In genomic region chr1:45585496-45586075, GRCh38 we compare ENCODE assay signal across 8 cellular contexts. TPM values are rescaled to one million over a fixed set of nuclear protein-coding genes. Genes with fewer than 3 reads are reported as not detected.
A peak's percentile ranks its signal among the peaks of the same experiment; 100 is the strongest.
DNase-seq lines count a peak whose midpoint lies in the region; ATAC-seq, FAIRE-seq and TF ChIP-seq lines count a peak whose summit lies in the region.

No MANE protein-coding gene starts in this region.

- intact Hi-C loops in activated CD4-positive, alpha-beta memory T cell treated with anti-CD3 and anti-CD28 coated beads for 36 hours (cut with micrococcal nuclease) = loop anchor here (1.0 to 10.0 kb wide), 4 partner anchors 63 to 861 kb away; no protein-coding TSS in a partner anchor

- H3K36me3 ChIP-seq in hepatocyte (replicated peaks; ENCODE audit: insufficient read depth, low read depth) = no peaks in the 10 kb centered on the region

- no peak for FAIRE-seq in D721Med (lab: Jason Lieb, UNC)

- H3K27me3 Mint-ChIP-seq in HFFc6 (ENCODE audit: insufficient read depth) = peaks cover 8% of the 10 kb centered on the region
- no peaks in the 10 kb centered on the region for H3K27me3 Mint-ChIP-seq in activated CD4-positive, alpha-beta memory T cell treated with anti-CD3 and anti-CD28 coated beads for 36 hours

- no peaks in the 10 kb centered on the region for H3K27me3 ChIP-seq in hepatocyte

- peak overlapping the region; percentile 79 for H3K4me2 ChIP-seq in hepatocyte

- no peak for ATAC-seq in stimulated activated effector memory CD8-positive, alpha-beta T cell treated with anti-CD3 and anti-CD28 coated beads, Interleukin-12 subunit alpha, Interleukin-12 subunit beta, amount 100 ng/mL, for 72 hours
- ATAC-seq in HG02678 (IDR thresholded peaks at IDR 0.05; ENCODE audit: unreplicated experiment) = no peak

- TF ChIP-seq CTCF in HFFc6 (IDR thresholded peaks at IDR 0.05) (no peak), hepatocyte (IDR thresholded peaks at IDR 0.05; ENCODE audit: poor library complexity) (no peak), D721Med (IDR thresholded peaks at IDR 0.05; ENCODE audit: insufficient read depth, missing control alignments) (no peak)

- DNase-seq in HFFc6 (no peak), hepatocyte (ENCODE audit: low spot score) (no peak), NCI-H226 (no peak), D721Med (ENCODE audit: insufficient read length, low spot score) (no peak)
- no peak for DNase-seq in activated CD4-positive, alpha-beta memory T cell treated with anti-CD3 and anti-CD28 coated beads for 36 hours
- DNase-seq in stimulated activated effector memory CD8-positive, alpha-beta T cell treated with anti-CD3 and anti-CD28 coated beads, Interleukin-12 subunit alpha, Interleukin-12 subunit beta, amount 100 ng/mL, for 72 hours (ENCODE audit: low spot score in 2 of 2) = no peak
- DNase-seq in stimulated activated CD4-positive, alpha-beta T cell treated with anti-CD3 and anti-CD28 coated beads, Interleukin-2, amount 100 ng/mL, for 48 hours = no peak

- H3K27ac Mint-ChIP-seq in HFFc6 = peak overlapping the region; percentile 96
- H3K27ac Mint-ChIP-seq in activated CD4-positive, alpha-beta memory T cell treated with anti-CD3 and anti-CD28 coated beads for 36 hours = peak overlapping the region; percentile 98
- H3K27ac Mint-ChIP-seq in stimulated activated effector memory CD8-positive, alpha-beta T cell treated with anti-CD3 and anti-CD28 coated beads, Interleukin-12 subunit alpha, Interleukin-12 subunit beta, amount 100 ng/mL, for 72 hours = peak overlapping the region; percentile 99

- peak overlapping the region; percentile 81 for H3K4me3 ChIP-seq in hepatocyte

- no peaks in the 10 kb centered on the region for H3K9me3 ChIP-seq in hepatocyte (ENCODE audit: low read depth)

- H3K9me3 Mint-ChIP-seq in HFFc6 = no peaks in the 10 kb centered on the region
- H3K9me3 Mint-ChIP-seq in activated CD4-positive, alpha-beta memory T cell treated with anti-CD3 and anti-CD28 coated beads for 36 hours = no peaks in the 10 kb centered on the region
- no peaks in the 10 kb centered on the region for H3K9me3 Mint-ChIP-seq in stimulated activated effector memory CD8-positive, alpha-beta T cell treated with anti-CD3 and anti-CD28 coated beads, Interleukin-12 subunit alpha, Interleukin-12 subunit beta, amount 100 ng/mL, for 72 hours

- H3K4me3 Mint-ChIP-seq in HFFc6 = peak overlapping the region; percentile 100
- H3K4me3 Mint-ChIP-seq in activated CD4-positive, alpha-beta memory T cell treated with anti-CD3 and anti-CD28 coated beads for 36 hours = peak overlapping the region; percentile 99
- peak overlapping the region; percentile 97 for H3K4me3 Mint-ChIP-seq in stimulated activated effector memory CD8-positive, alpha-beta T cell treated with anti-CD3 and anti-CD28 coated beads, Interleukin-12 subunit alpha, Interleukin-12 subunit beta, amount 100 ng/mL, for 72 hours

- 38% methylated on average over 7 of the region's 7 CpGs for WGBS in hepatocyte (ENCODE audit: low lambda C conversion rate, missing lambda C conversion rate)

- H3K79me2 ChIP-seq in hepatocyte = peaks cover 55% of the 10 kb centered on the region

- H3K4me1 ChIP-seq in hepatocyte (ENCODE audit: insufficient read depth) = peaks cover 14% of the 10 kb centered on the region

- no peaks in the 10 kb centered on the region for H3K36me3 Mint-ChIP-seq in HFFc6 (ENCODE audit: low read depth)
- peaks cover 14% of the 10 kb centered on the region for H3K36me3 Mint-ChIP-seq in activated CD4-positive, alpha-beta memory T cell treated with anti-CD3 and anti-CD28 coated beads for 36 hours
- H3K36me3 Mint-ChIP-seq in stimulated activated effector memory CD8-positive, alpha-beta T cell treated with anti-CD3 and anti-CD28 coated beads, Interleukin-12 subunit alpha, Interleukin-12 subunit beta, amount 100 ng/mL, for 72 hours = peaks cover 70% of the 10 kb centered on the region

- CTCF ChIA-PET in activated CD4-positive, alpha-beta memory T cell treated with anti-CD3 and anti-CD28 coated beads for 36 hours (lab: Charles Lee) = interaction anchor here (0.8 to 2.2 kb wide), 6 partner anchors 16 to 245 kb away, joined by 3 to 9 read pairs (median 4); partner anchors contain the start of genes CCDC163, MUTYH and TOE1

- H4K20me1 ChIP-seq in hepatocyte (ENCODE audit: insufficient read depth, poor library complexity, severe bottlenecking) = peaks cover 32% of the 10 kb centered on the region

- POLR2A ChIA-PET in activated CD4-positive, alpha-beta memory T cell treated with anti-CD3 and anti-CD28 coated beads for 36 hours (lab: Charles Lee) = interaction anchor here (0.7 to 5.1 kb wide), 8 partner anchors 17 to 245 kb away, joined by 3 to 32 read pairs (median 10); partner anchors contain the start of genes AKR1A1, CCDC163, GPBP1L1 and MMACHC

- peaks cover 28% of the 10 kb centered on the region for H3K4me1 Mint-ChIP-seq in HFFc6 (ENCODE audit: low read depth)
- H3K4me1 Mint-ChIP-seq in activated CD4-positive, alpha-beta memory T cell treated with anti-CD3 and anti-CD28 coated beads for 36 hours (ENCODE audit: low read depth) = peaks cover 35% of the 10 kb centered on the region
- H3K4me1 Mint-ChIP-seq in stimulated activated effector memory CD8-positive, alpha-beta T cell treated with anti-CD3 and anti-CD28 coated beads, Interleukin-12 subunit alpha, Interleukin-12 subunit beta, amount 100 ng/mL, for 72 hours = peaks cover 48% of the 10 kb centered on the region

- H3K9me2 ChIP-seq in hepatocyte (replicated peaks; ENCODE audit: insufficient read depth) = no peaks in the 10 kb centered on the region

- H3K27ac ChIP-seq in hepatocyte = peak overlapping the region; percentile 80

- H2AFZ ChIP-seq in hepatocyte = no peak overlapping the region

RNA-seq across cellular contexts. Expression of gene NASP, which starts 1.7 kb away (rescaled TPM):
- 10 to 100 TPM; 41.6 to 77.7 (median 72.1) TPM for total RNA-seq in HFFc6 (2021; fragmentation: NEBNext Ultra II Directional; extraction: Animal tissue kit (Norgen Biotek cat#: 25700))
- total RNA-seq in activated CD4-positive, alpha-beta memory T cell treated with anti-CD3 and anti-CD28 coated beads for 36 hours = 100 to 1,000 TPM; 233 to 235 TPM
- 64.3 and 82.6 TPM in 2 replicates for total RNA-seq in hepatocyte
- 68.6 and 83.0 TPM in 2 replicates for polyA plus RNA-seq in hepatocyte

RNA-seq across cellular contexts. Expression of gene AKR1A1, which starts 35.0 kb away (rescaled TPM):
- total RNA-seq in HFFc6 (2021; fragmentation: NEBNext Ultra II Directional; extraction: Animal tissue kit (Norgen Biotek cat#: 25700)) = 100 to 1,000 TPM; 105 to 125 (median 119) TPM
- total RNA-seq in activated CD4-positive, alpha-beta memory T cell treated with anti-CD3 and anti-CD28 coated beads for 36 hours = 100 to 1,000 TPM; 184 TPM
- total RNA-seq in hepatocyte = 174 and 186 TPM in 2 replicates
- 235 and 271 TPM in 2 replicates for polyA plus RNA-seq in hepatocyte

RNA-seq across cellular contexts. Expression of gene CCDC17, which starts 38.3 kb away (rescaled TPM):
- total RNA-seq in HFFc6 (2021; fragmentation: NEBNext Ultra II Directional; extraction: Animal tissue kit (Norgen Biotek cat#: 25700)) = under 1 TPM; 0.24 to 0.79 (median 0.31) TPM
- total RNA-seq in activated CD4-positive, alpha-beta memory T cell treated with anti-CD3 and anti-CD28 coated beads for 36 hours = 1 to 10 TPM; 1.1 to 1.3 TPM
- total RNA-seq in hepatocyte = 1.3 and 1.4 TPM in 2 replicates
- polyA plus RNA-seq in hepatocyte = 0.73 and 1.4 TPM in 2 replicates
